Comparison of ENCODE assay signal across 8 cellular contexts in genomic region chr1:45205000-45205909, GRCh38. TPM values are rescaled to one million over a fixed set of nuclear protein-coding genes. Genes with fewer than 3 reads are reported as not detected.
DNase-seq lines count a peak whose midpoint lies in the region; ATAC-seq and TF ChIP-seq lines count a peak whose summit lies in the region.

No MANE protein-coding gene starts in this region.

- DNase-seq in DMS53 treated with DMSO at 0.1 percent for 48 hours (lab: John Stamatoyannopoulos, UW; ENCODE audit: unreplicated experiment) (peak; percentile 34), Panc1 (ENCODE audit: low read depth, low spot score) (no peak), body of pancreas (peak; percentile 35 to 63 (median 51)), gastrocnemius medialis (peak in 1 of 2 donors; percentile 12)

- POLR2A ChIA-PET in Panc1 (lab: Charles Lee), result no interaction called here

- H3K4me3 ChIP-seq in Panc1 (ENCODE audit: low read depth in 2 of 2, low read length in 2 of 2) (peak overlapping the region; percentile 82 to 88), body of pancreas (peak overlapping the region in 1 of 2 donors; percentile 27), iPS-18a (ENCODE audit: low read length) (peak overlapping the region; percentile 71), gastrocnemius medialis (peak overlapping the region; percentile 15 to 86 (median 52))

- TF ChIP-seq CTCF in Panc1 (IDR thresholded peaks at IDR 0.05) (no peak), body of pancreas (IDR thresholded peaks at IDR 0.05) (no peak), gastrocnemius medialis (IDR thresholded peaks at IDR 0.05 in 4 of 5, conservative IDR thresholded peaks at IDR 0.05 in 1 of 5) (no peak)

- H3K27ac ChIP-seq in Panc1 (ENCODE audit: low read length) (peak overlapping the region; percentile 79), body of pancreas (peak overlapping the region; percentile 24 to 93 (median 78)), iPS-18a (ENCODE audit: low read length) (no peak overlapping the region), gastrocnemius medialis (peak overlapping the region in 3 of 4 donors; percentile 0 to 40 (median 27))

- CTCF ChIA-PET in Panc1 (lab: Charles Lee), result interaction anchor here (0.6 kb wide), 1 partner anchor 98 kb away, joined by 8 read pairs; no protein-coding TSS in a partner anchor

- no TSS peak for BruUV-seq in Panc1 (replicated peaks; lab: Mats Ljungman, UMichigan)

- peaks cover 23% of the 10 kb centered on the region for H3K4me1 ChIP-seq in Panc1 (ENCODE audit: control insufficient read depth, insufficient read depth, low read length)
- H3K4me1 ChIP-seq in body of pancreas, result peaks cover 21% of the 10 kb centered on the region
- H3K4me1 ChIP-seq in iPS-18a (ENCODE audit: control insufficient read depth, low read depth, low read length), result peaks cover 16% of the 10 kb centered on the region
- peaks cover 14 to 17% of the 10 kb centered on the region in 2 donors for H3K4me1 ChIP-seq in gastrocnemius medialis

- no peaks in the 10 kb centered on the region for H3K27me3 ChIP-seq in Panc1 (ENCODE audit: control insufficient read depth, insufficient read depth, low read length)
- H3K27me3 ChIP-seq in body of pancreas, result no peaks in the 10 kb centered on the region
- H3K27me3 ChIP-seq in iPS-18a (ENCODE audit: control insufficient read depth, insufficient read depth, low read length), result peaks cover 49% of the 10 kb centered on the region
- H3K27me3 ChIP-seq in gastrocnemius medialis, result no peaks in the 10 kb centered on the region

- in situ Hi-C loops in Panc1 (cut with HindIII; ENCODE audit: low pct_unique_long_range_greater_than_20kb, low sequenced_read_pairs), result no loop called here
- in situ Hi-C loops in gastrocnemius medialis (cut with MboI; ENCODE audit: low sequenced_read_pairs in 4 of 4), result no loop called here

- WGBS in body of pancreas, 2 donors, result 2% methylated on average over 20 to 26 of the region's 43 CpGs

- ATAC-seq in HG02870 (IDR thresholded peaks at IDR 0.05; ENCODE audit: unreplicated experiment), result peak; percentile 7
- peak; percentile 65 for ATAC-seq in Panc1
- peak; percentile 33 for ATAC-seq in body of pancreas
- ATAC-seq in gastrocnemius medialis, result peak; percentile 45 to 60
- no peak for ATAC-seq in GM18520 (IDR thresholded peaks at IDR 0.05; ENCODE audit: unreplicated experiment)
- no peak for ATAC-seq in GM18870 (IDR thresholded peaks at IDR 0.05; ENCODE audit: unreplicated experiment)

- H3K36me3 ChIP-seq in Panc1 (ENCODE audit: control insufficient read depth, insufficient read depth, low read length) (no peaks in the 10 kb centered on the region), body of pancreas (replicated peaks in 1 of 2; ENCODE audit: insufficient read depth in 1 of 2, low read depth in 2 of 2) (no peaks in the 10 kb centered on the region), iPS-18a (ENCODE audit: control insufficient read depth, low read depth, low read length) (no peaks in the 10 kb centered on the region), gastrocnemius medialis (no peaks in the 10 kb centered on the region)

- TF ChIP-seq POLR2A in body of pancreas (IDR thresholded peaks at IDR 0.05) (no peak), gastrocnemius medialis (IDR thresholded peaks at IDR 0.05) (no peak)

- peak overlapping the region; percentile 2 for H3K9ac ChIP-seq in iPS-18a (ENCODE audit: low read length)

- intact Hi-C loops in Panc1 (cut with micrococcal nuclease; ENCODE audit: unreplicated experiment), result loop anchor here (10.0 kb wide), 2 partner anchors 90 to 190 kb away; partner anchors contain the start of genes HECTD3 and UROD
- intact Hi-C loops in body of pancreas (cut with DNase I), result no loop called here
- intact Hi-C loops in gastrocnemius medialis (cut with DNase I; ENCODE audit: low total_unique reads), result loop anchor here (5.0 kb wide), 1 partner anchor 193 kb away; the partner anchor contains the start of genes HECTD3 and UROD

- H3K9me3 ChIP-seq in Panc1 (ENCODE audit: control insufficient read depth, insufficient read depth, low read depth, low read length) (no peaks in the 10 kb centered on the region), body of pancreas (no peaks in the 10 kb centered on the region), iPS-18a (ENCODE audit: control insufficient read depth, low read depth, low read length) (no peaks in the 10 kb centered on the region), gastrocnemius medialis (no peaks in the 10 kb centered on the region)

RNA-seq across cellular contexts. Expression of gene ZSWIM5, which starts 1.1 kb away (rescaled TPM):
- total RNA-seq in Panc1 (2021; ENCODE audit: unreplicated experiment), result 7.9 TPM
- polyA plus RNA-seq in Panc1 (2012; ENCODE audit: insufficient read length), result 6.9 TPM
- total RNA-seq in body of pancreas, result 1 to 10 TPM; 3.6 to 4.4 TPM
- 1 to 10 TPM in 1 of 4 donors, under 1 TPM in 3; 0.53 to 1.3 (median 0.81) TPM for total RNA-seq in gastrocnemius medialis

Comparison
In these comparisons a context has a peak if more than half of its experiments do, and no peak if none do; other contexts are left out.
1. ATAC-seq: peak in HG02870 (single experiment), Panc1 (single experiment), body of pancreas (single experiment) and gastrocnemius medialis (2 of 2); none in GM18520 (single experiment) and GM18870 (single experiment).